Comparison of ENCODE assay signal across 2 cellular contexts in the genomic region with DNA sequence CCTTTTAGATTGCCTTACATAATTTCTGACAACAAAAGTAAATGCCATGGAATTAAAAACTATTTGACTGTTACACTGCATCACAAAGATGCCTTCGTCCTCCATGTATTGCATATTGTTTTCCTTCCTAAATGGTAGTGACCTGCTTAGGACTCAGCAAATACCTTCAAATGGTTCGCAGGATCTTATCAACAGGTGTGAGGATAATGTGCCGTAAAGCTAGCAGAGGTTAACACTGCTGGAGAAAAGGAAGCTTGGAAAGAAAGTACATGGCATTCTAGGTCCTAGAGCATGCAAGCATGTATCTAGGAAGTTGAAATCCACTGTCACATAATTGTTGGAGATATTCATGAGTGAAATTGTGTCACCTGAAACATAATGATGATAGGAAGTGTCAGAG.
TF ChIP-seq lines count a peak whose summit lies in the region.

No MANE protein-coding gene starts in this region.

TF ChIP-seq in HEK293, 187 proteins besides CTCF, POLR2A, EP300 and RAD21 (continued from another document):
- TF ChIP-seq, protein P1, sequence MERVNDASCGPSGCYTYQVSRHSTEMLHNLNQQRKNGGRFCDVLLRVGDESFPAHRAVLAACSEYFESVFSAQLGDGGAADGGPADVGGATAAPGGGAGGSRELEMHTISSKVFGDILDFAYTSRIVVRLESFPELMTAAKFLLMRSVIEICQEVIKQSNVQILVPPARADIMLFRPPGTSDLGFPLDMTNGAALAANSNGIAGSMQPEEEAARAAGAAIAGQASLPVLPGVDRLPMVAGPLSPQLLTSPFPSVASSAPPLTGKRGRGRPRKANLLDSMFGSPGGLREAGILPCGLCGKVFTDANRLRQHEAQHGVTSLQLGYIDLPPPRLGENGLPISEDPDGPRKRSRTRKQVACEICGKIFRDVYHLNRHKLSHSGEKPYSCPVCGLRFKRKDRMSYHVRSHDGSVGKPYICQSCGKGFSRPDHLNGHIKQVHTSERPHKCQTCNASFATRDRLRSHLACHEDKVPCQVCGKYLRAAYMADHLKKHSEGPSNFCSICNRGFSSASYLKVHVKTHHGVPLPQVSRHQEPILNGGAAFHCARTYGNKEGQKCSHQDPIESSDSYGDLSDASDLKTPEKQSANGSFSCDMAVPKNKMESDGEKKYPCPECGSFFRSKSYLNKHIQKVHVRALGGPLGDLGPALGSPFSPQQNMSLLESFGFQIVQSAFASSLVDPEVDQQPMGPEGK (tag by site-specific recombination; IDR thresholded peaks at IDR 0.05) = no peak
- no peak for TF ChIP-seq HOXC10 (CRISPR knock-in tag; IDR thresholded peaks at IDR 0.05)
TF ChIP-seq in HEK293: peak in this region for 1.

TF ChIP-seq in neural cell, 6 proteins besides CTCF, POLR2A, EP300 and RAD21 (continued from another document):
- TF ChIP-seq EZH2 (IDR thresholded peaks at IDR 0.05; ENCODE audit: borderline replicate concordance, insufficient read depth, low read length, poor library complexity, severe bottlenecking) (no peak), SMC3 (conservative IDR thresholded peaks at IDR 0.05; ENCODE audit: poor library complexity) (no peak), TAF1 (IDR thresholded peaks at IDR 0.05; ENCODE audit: low read depth) (no peak), MXI1 (conservative IDR thresholded peaks at IDR 0.05; ENCODE audit: poor library complexity, severe bottlenecking) (no peak)
